Comparison of ENCODE assay signal across 14 cellular contexts in genomic region chr14:102948698-102949061, GRCh38. TPM values are rescaled to one million over a fixed set of nuclear protein-coding genes. Genes with fewer than 3 reads are reported as not detected.
DNase-seq lines count a peak whose midpoint lies in the region; ATAC-seq, FAIRE-seq and TF ChIP-seq lines count a peak whose summit lies in the region.
"Had no signal": no experiment of that assay in that cellular context is flagged by ENCODE, and none has a peak within 500 bp of the region (broad histone marks: within the 10 kb centered on the region; RNA-seq: fewer than 3 reads in every experiment).

No MANE protein-coding gene starts in this region.

- H3K18ac ChIP-seq in H1 (ENCODE audit: extremely low read depth, low read length) = no peak overlapping the region

- no peaks in the 10 kb centered on the region for H3K36me3 ChIP-seq in OCI-LY3 (replicated peaks; ENCODE audit: low read depth, low read length)
- H3K36me3 ChIP-seq in H1 (ENCODE audit: control insufficient read depth in 2 of 4, insufficient read depth in 4 of 4, low read length in 3 of 4) = peaks cover 6 to 63% (median 50%) of the 10 kb centered on the region in 4 experiments
- H3K36me3 ChIP-seq: ovary had no signal

- TF ChIP-seq CTCF in OCI-LY3 (IDR thresholded peaks at IDR 0.05; ENCODE audit: low read depth, low read length) = no peak
- no peak for TF ChIP-seq CTCF in H1 (IDR thresholded peaks at IDR 0.05; ENCODE audit: control extremely low read depth in 1 of 3, insufficient read depth in 1 of 3, low read depth in 1 of 3, low read length in 3 of 3)

- H3K9ac ChIP-seq in OCI-LY3 (ENCODE audit: low read length) (no peak overlapping the region; the same call in 1 of the 2 replicates), H1 (replicated peaks in 1 of 4; ENCODE audit: extremely low read depth in 1 of 4, low read depth in 3 of 4, low read length in 3 of 4) (no peak overlapping the region)

- CTCF ChIA-PET in H1 (lab: Charles Lee; ENCODE audit: partially characterized antibody) = no interaction called here

- H3K23ac ChIP-seq in H1 (ENCODE audit: insufficient read length) = no peak overlapping the region

- no peaks in the 10 kb centered on the region for H3K79me1 ChIP-seq in H1 (ENCODE audit: low read depth, low read length)

- FAIRE-seq in H1 (lab: Jason Lieb, UNC) = no peak

- H3K79me2 ChIP-seq in OCI-LY3 (ENCODE audit: low read length) (no peaks in the 10 kb centered on the region), H1 (ENCODE audit: control insufficient read depth in 1 of 2, insufficient read depth in 2 of 2, low read length in 2 of 2) (no peaks in the 10 kb centered on the region)

- H3K27ac ChIP-seq in OCI-LY3 (ENCODE audit: low read length) (peak overlapping the region; percentile 33; the same call in 1 of the 2 replicates), H1 (ENCODE audit: low read depth, low read length) (no peak overlapping the region)
- H3K27ac ChIP-seq: ovary, WERI-Rb-1 had no signal

- no peak overlapping the region for H4K91ac ChIP-seq in H1 (replicated peaks; ENCODE audit: insufficient read length, low read length)

- H3K4me2 ChIP-seq in OCI-LY3 (ENCODE audit: low read length) (peak overlapping the region; percentile 83), H1 (ENCODE audit: insufficient read depth in 1 of 2, low read depth in 2 of 2, low read length in 2 of 2) (no peak overlapping the region)

- no peak for ATAC-seq in activated T-cell treated with anti-CD3 and anti-CD28 coated beads, Interleukin-2, amount 50 U/mL, for 72 hours (replicated peaks in 1 of 2)
- ATAC-seq in stimulated activated naive CD8-positive, alpha-beta T cell treated with anti-CD3 and anti-CD28 coated beads, Interleukin-15, amount 100 ng/mL, for 72 hours = peak; percentile 36
- ATAC-seq in GM18867 (IDR thresholded peaks at IDR 0.05; ENCODE audit: unreplicated experiment) = no peak

- TF ChIP-seq RAD21 in H1 (IDR thresholded peaks at IDR 0.05 in 1 of 2, conservative IDR thresholded peaks at IDR 0.05 in 1 of 2; ENCODE audit: low read depth in 2 of 2, low read length in 2 of 2) = no peak

- H2BK12ac ChIP-seq in H1 (ENCODE audit: low read depth, low read length) = no peak overlapping the region

- H3K27me3 Mint-ChIP-seq in activated T-cell treated with anti-CD3 and anti-CD28 coated beads, Interleukin-2, amount 50 U/mL, for 24 hours = no peaks in the 10 kb centered on the region
- no peaks in the 10 kb centered on the region for H3K27me3 Mint-ChIP-seq in activated T-cell treated with anti-CD3 and anti-CD28 coated beads, Interleukin-2, amount 50 U/mL, for 72 hours (ENCODE audit: low read depth)
- no peaks in the 10 kb centered on the region for H3K27me3 Mint-ChIP-seq in stimulated activated naive CD8-positive, alpha-beta T cell treated with anti-CD3 and anti-CD28 coated beads, Interleukin-15, amount 100 ng/mL, for 72 hours

- H2AFZ ChIP-seq in OCI-LY3 (ENCODE audit: low read depth, low read length) (peak overlapping the region; percentile 70; the same call in 1 of the 2 replicates), H1 (ENCODE audit: low read length) (no peak overlapping the region)

- DNase-seq in activated T-cell treated with anti-CD3 and anti-CD28 coated beads, Interleukin-2, amount 50 U/mL, for 24 hours = no peak
- no peak for DNase-seq in activated T-cell treated with anti-CD3 and anti-CD28 coated beads, Interleukin-2, amount 50 U/mL, for 72 hours
- DNase-seq in H1 (ENCODE audit: low read depth in 1 of 2, low spot score in 2 of 2) (no peak), NCI-H187 (lab: John Stamatoyannopoulos, UW) (no peak), NCI-H2029 treated with DMSO at 0.1 percent for 48 hours (lab: John Stamatoyannopoulos, UW) (no peak)
- DNase-seq in stimulated activated naive CD8-positive, alpha-beta T cell treated with anti-CD3 and anti-CD28 coated beads, Interleukin-15, amount 100 ng/mL, for 72 hours = no peak
- DNase-seq: NCI-H345, ovary, RPMI8226, WERI-Rb-1 had no signal

- no peak for TF ChIP-seq EP300 in H1 (IDR thresholded peaks at IDR 0.05; ENCODE audit: borderline replicate concordance in 1 of 2, low read depth in 2 of 2, low read length in 2 of 2)

- no peak for TF ChIP-seq POLR2A in H1 (IDR thresholded peaks at IDR 0.05; ENCODE audit: control extremely low read depth in 1 of 2, low read depth in 2 of 2, low read length in 2 of 2)

- H2BK20ac ChIP-seq in H1 (ENCODE audit: low read length) = no peak overlapping the region

- H3K9me3 ChIP-seq in OCI-LY3 (ENCODE audit: insufficient read depth, low read length) = no peaks in the 10 kb centered on the region
- H3K9me3 ChIP-seq in H1 (ENCODE audit: insufficient read depth in 2 of 2, low read depth in 1 of 2, low read length in 1 of 2) = no peaks in the 10 kb centered on the region
- H3K9me3 ChIP-seq: ovary had no signal

- no peaks in the 10 kb centered on the region for H3K23me2 ChIP-seq in H1 (ENCODE audit: low read depth, low read length)

- H3K9me3 Mint-ChIP-seq in activated T-cell treated with anti-CD3 and anti-CD28 coated beads, Interleukin-2, amount 50 U/mL, for 24 hours = no peaks in the 10 kb centered on the region
- no peaks in the 10 kb centered on the region for H3K9me3 Mint-ChIP-seq in activated T-cell treated with anti-CD3 and anti-CD28 coated beads, Interleukin-2, amount 50 U/mL, for 72 hours
- H3K9me3 Mint-ChIP-seq in stimulated activated naive CD8-positive, alpha-beta T cell treated with anti-CD3 and anti-CD28 coated beads, Interleukin-15, amount 100 ng/mL, for 72 hours = no peaks in the 10 kb centered on the region

- 92% methylated on average over 6 of the region's 9 CpGs; no CpG with 5 or more reads in 1 of the 2 experiments for WGBS in H1 (ENCODE audit: extremely low coverage in 1 of 2, insufficient coverage in 1 of 2, insufficient read length in 1 of 2, insufficient replicate concordance in 2 of 2, low coverage in 1 of 2, low lambda C conversion rate in 2 of 2, missing lambda C conversion rate in 1 of 2), 2 experiments

- H3K56ac ChIP-seq in H1 (replicated peaks; ENCODE audit: insufficient read length, low read depth, low read length) = no peak overlapping the region

- no peaks in the 10 kb centered on the region for H3K27me3 ChIP-seq in OCI-LY3 (ENCODE audit: low read depth, low read length)
- H3K27me3 ChIP-seq in H1 (replicated peaks in 1 of 4; ENCODE audit: control insufficient read depth in 3 of 4, extremely low read depth in 1 of 4, insufficient read depth in 3 of 4, low read length in 3 of 4) = no peaks in the 10 kb centered on the region
- H3K27me3 ChIP-seq: ovary had no signal

- H2BK15ac ChIP-seq in H1 (ENCODE audit: low read length) = no peak overlapping the region

- H3K4me3 ChIP-seq in OCI-LY3 (ENCODE audit: low read length) (peak overlapping the region; percentile 54), H1 (ENCODE audit: extremely low read depth in 1 of 4, insufficient read depth in 2 of 4, low read depth in 3 of 4, low read length in 4 of 4) (no peak overlapping the region)
- H3K4me3 ChIP-seq: ovary had no signal

- H3K4ac ChIP-seq in H1 (replicated peaks; ENCODE audit: insufficient read length, low read depth, low read length) = no peak overlapping the region

- H3K27ac Mint-ChIP-seq in activated T-cell treated with anti-CD3 and anti-CD28 coated beads, Interleukin-2, amount 50 U/mL, for 24 hours = peak overlapping the region; percentile 64
- no peak overlapping the region for H3K27ac Mint-ChIP-seq in activated T-cell treated with anti-CD3 and anti-CD28 coated beads, Interleukin-2, amount 50 U/mL, for 72 hours
- peak overlapping the region; percentile 81 to 90 for H3K27ac Mint-ChIP-seq in stimulated activated naive CD8-positive, alpha-beta T cell treated with anti-CD3 and anti-CD28 coated beads, Interleukin-15, amount 100 ng/mL, for 72 hours

- H4K20me1 ChIP-seq in OCI-LY3 (ENCODE audit: insufficient read depth, low read length) = no peaks in the 10 kb centered on the region
- peaks cover 6 to 12% of the 10 kb centered on the region in 2 experiments for H4K20me1 ChIP-seq in H1 (replicated peaks in 1 of 2; ENCODE audit: control insufficient read depth in 1 of 2, insufficient read depth in 2 of 2, low read length in 2 of 2)

- H3K4me1 ChIP-seq in OCI-LY3 (ENCODE audit: low read length) = peaks cover 26% of the 10 kb centered on the region
- no peaks in the 10 kb centered on the region for H3K4me1 ChIP-seq in H1 (replicated peaks in 1 of 4; ENCODE audit: control insufficient read depth in 3 of 4, insufficient read depth in 4 of 4, low read length in 3 of 4)

- no peak overlapping the region for H2BK5ac ChIP-seq in H1 (ENCODE audit: low read depth, low read length)

- POLR2A ChIA-PET in H1 (lab: Charles Lee; ENCODE audit: partially characterized antibody) = no interaction called here

- H3K4me3 Mint-ChIP-seq in activated T-cell treated with anti-CD3 and anti-CD28 coated beads, Interleukin-2, amount 50 U/mL, for 24 hours = no peak overlapping the region
- peak overlapping the region in 1 of 2 donors; percentile 3 for H3K4me3 Mint-ChIP-seq in activated T-cell treated with anti-CD3 and anti-CD28 coated beads, Interleukin-2, amount 50 U/mL, for 72 hours
- H3K4me3 Mint-ChIP-seq in stimulated activated naive CD8-positive, alpha-beta T cell treated with anti-CD3 and anti-CD28 coated beads, Interleukin-15, amount 100 ng/mL, for 72 hours = peak overlapping the region; percentile 13 to 62

- H3K14ac ChIP-seq in H1 (ENCODE audit: insufficient read length) = no peak overlapping the region

- peak overlapping the region; percentile 79; the same call in 1 of the 2 replicates for H4K8ac ChIP-seq in H1 (ENCODE audit: extremely low read depth, insufficient read depth, low read length)

- H2AK5ac ChIP-seq in H1 (ENCODE audit: low read depth, low read length) = no peak overlapping the region

- no peak overlapping the region for H2BK120ac ChIP-seq in H1 (replicated peaks; ENCODE audit: low read depth, low read length)

- H3K4me1 Mint-ChIP-seq in activated T-cell treated with anti-CD3 and anti-CD28 coated beads, Interleukin-2, amount 50 U/mL, for 24 hours (ENCODE audit: low read depth) = peaks cover 27% of the 10 kb centered on the region
- peaks cover 28% of the 10 kb centered on the region for H3K4me1 Mint-ChIP-seq in activated T-cell treated with anti-CD3 and anti-CD28 coated beads, Interleukin-2, amount 50 U/mL, for 72 hours (ENCODE audit: low read depth)
- peaks cover 31% of the 10 kb centered on the region for H3K4me1 Mint-ChIP-seq in stimulated activated naive CD8-positive, alpha-beta T cell treated with anti-CD3 and anti-CD28 coated beads, Interleukin-15, amount 100 ng/mL, for 72 hours

- H4K5ac ChIP-seq in H1 (ENCODE audit: insufficient read length, low read depth, low read length) = no peak overlapping the region

- peaks cover 2% of the 10 kb centered on the region for H3K36me3 Mint-ChIP-seq in activated T-cell treated with anti-CD3 and anti-CD28 coated beads, Interleukin-2, amount 50 U/mL, for 24 hours (ENCODE audit: low read depth)
- no peaks in the 10 kb centered on the region for H3K36me3 Mint-ChIP-seq in activated T-cell treated with anti-CD3 and anti-CD28 coated beads, Interleukin-2, amount 50 U/mL, for 72 hours (ENCODE audit: insufficient read depth in 2 of 2)

RNA-seq across cellular contexts. Expression of gene AMN, which starts 26.2 kb away (rescaled TPM):
- 1 to 10 TPM; 3.2 to 3.9 TPM for total RNA-seq in activated T-cell treated with anti-CD3 and anti-CD28 coated beads, Interleukin-2, amount 50 U/mL, for 72 hours
- total RNA-seq in H1 (2021; fragmentation: NEBNext Ultra II Directional; extraction: Animal tissue kit (Norgen Biotek cat#: 25700)) = 0.99 and 1.5 TPM in 2 replicates
- polyA plus RNA-seq in H1 (2011; rRNA removed) = 0.77 and 1.5 TPM in 2 replicates
- 0.78 TPM for polyA plus RNA-seq in H1 (2011; cell fraction: cytosol; rRNA removed)
- 5.4 TPM for polyA plus RNA-seq in H1 (2011; cell fraction: nucleus; rRNA removed)
- 0.54 to 0.84 TPM (median 0.70 TPM) in 4 replicates for polyA plus RNA-seq in H1 (2012, experiment 1 of 2)
- polyA plus RNA-seq in H1 (2012, experiment 2 of 2) = 0.45 TPM
- 1.5 TPM for polyA plus RNA-seq in H1 (2013, experiment 1 of 2)
- polyA plus RNA-seq in H1 (2013, experiment 2 of 2) = 1.3 TPM
- 0.16 TPM in 1 of 2 replicates, not detected in the other for polyA minus RNA-seq in H1 (2011; rRNA and poly(A)+ RNA removed)
- 0.59 TPM for polyA minus RNA-seq in H1 (2011; cell fraction: cytosol; rRNA and poly(A)+ RNA removed)
- 0.50 TPM for polyA minus RNA-seq in H1 (2011; cell fraction: nucleus; rRNA and poly(A)+ RNA removed)
- total RNA-seq: cardiac septum had no signal
- polyA plus RNA-seq: CD14-positive monocyte had no signal
